Comparison of ENCODE assay signal across 1 cellular context in genomic region chr16:29777576-29778360, GRCh38.
TF ChIP-seq lines count a peak whose summit lies in the region.

Gene ZG16 (plus strand): TSS chr16:29778256. CDS start chr16:29779267, 1,011 bp downstream.

TF ChIP-seq in A549, 52 proteins besides CTCF, POLR2A, EP300 and RAD21:
- TF ChIP-seq REST (IDR thresholded peaks at IDR 0.05), result no peak
- no peak for TF ChIP-seq PBX3 (IDR thresholded peaks at IDR 0.05)
- TF ChIP-seq SREBF2 (IDR thresholded peaks at IDR 0.05), result no peak
- TF ChIP-seq NPAS2 (CRISPR knock-in tag; IDR thresholded peaks at IDR 0.05; ENCODE audit: borderline replicate concordance), result no peak
- no peak for TF ChIP-seq HOXB13 (CRISPR knock-in tag; IDR thresholded peaks at IDR 0.05; ENCODE audit: low read depth)
- TF ChIP-seq E2F6 (IDR thresholded peaks at IDR 0.05; ENCODE audit: borderline replicate concordance, low read depth), result no peak
- TF ChIP-seq KDM5A (IDR thresholded peaks at IDR 0.05), result no peak
- no peak for TF ChIP-seq ZNF302 (CRISPR knock-in tag; IDR thresholded peaks at IDR 0.05)
- TF ChIP-seq RFX5 (IDR thresholded peaks at IDR 0.05), result no peak
- TF ChIP-seq JUNB (IDR thresholded peaks at IDR 0.05), result no peak
- TF ChIP-seq RARB (CRISPR knock-in tag; IDR thresholded peaks at IDR 0.05), result no peak
